30 cellular contexts compared by ENCODE assay signal in genomic region chr5:72213482-72213881, GRCh38.
"Had no signal": no experiment of that assay in that cellular context is flagged by ENCODE, and none has a peak within 500 bp of the region (broad histone marks: within the 10 kb centered on the region; RNA-seq: fewer than 3 reads in every experiment).

No MANE protein-coding gene starts in this region.

- H3K27me3 Mint-ChIP-seq: activated B cell treated with CpG ODN at 0.5 μM for 24 hours; activated CD4-positive, alpha-beta T cell treated with anti-CD3 and anti-CD28 coated beads, Interleukin-2, amount 10 ng/mL, durations not matched to agents 7 days and 5 days; activated naive CD8-positive, alpha-beta T cell; activated T-cell treated with anti-CD3 and anti-CD28 coated beads, Interleukin-2, amount 50 U/mL, for 24 hours; central memory CD8-positive, alpha-beta T cell; T-helper 17 cell had no signal

- H3K9me3 Mint-ChIP-seq: activated B cell treated with CpG ODN at 0.5 μM for 24 hours; activated CD4-positive, alpha-beta memory T cell treated with anti-CD3 and anti-CD28 coated beads, Interleukin-2, amount 10 ng/mL, durations not matched to agents 7 days and 5 days; activated CD4-positive, alpha-beta T cell treated with anti-CD3 and anti-CD28 coated beads, Interleukin-2, amount 10 ng/mL, durations not matched to agents 7 days and 5 days; activated T-cell treated with anti-CD3 and anti-CD28 coated beads, Interleukin-2, amount 50 U/mL, for 24 hours; central memory CD8-positive, alpha-beta T cell; T-helper 2 cell treated with Interferon-gamma antibody and Interleukin-4, amounts not matched to agents 5 μg/mL and 100 μg/mL, for 36 hours had no signal

- H3K4me1 Mint-ChIP-seq: activated B cell treated with CpG ODN at 0.5 μM for 24 hours; activated CD4-positive, alpha-beta memory T cell treated with anti-CD3 and anti-CD28 coated beads, Interleukin-2, amount 10 ng/mL, durations not matched to agents 7 days and 5 days; activated CD4-positive, alpha-beta T cell treated with anti-CD3 and anti-CD28 coated beads, Interleukin-2, amount 10 ng/mL, durations not matched to agents 7 days and 5 days; central memory CD8-positive, alpha-beta T cell had no signal

- H3K27me3 ChIP-seq: brain microvascular endothelial cell, esophagus squamous epithelium, gastroesophageal sphincter had no signal

- H3K9me3 ChIP-seq: esophagus squamous epithelium, gastroesophageal sphincter had no signal

- H3K27ac Mint-ChIP-seq: activated B cell treated with CpG ODN at 0.5 μM for 24 hours; activated CD4-positive, alpha-beta memory T cell treated with anti-CD3 and anti-CD28 coated beads, Interleukin-2, amount 10 ng/mL, durations not matched to agents 7 days and 5 days; activated CD4-positive, alpha-beta T cell treated with anti-CD3 and anti-CD28 coated beads, Interleukin-2, amount 10 ng/mL, durations not matched to agents 7 days and 5 days; activated naive CD8-positive, alpha-beta T cell; activated T-cell treated with anti-CD3 and anti-CD28 coated beads, Interleukin-2, amount 50 U/mL, for 24 hours; activated T-cell treated with anti-CD3 and anti-CD28 coated beads, Interleukin-2, amount 50 U/mL, for 72 hours; T-helper 17 cell; T-helper 2 cell treated with Interferon-gamma antibody and Interleukin-4, amounts not matched to agents 5 μg/mL and 100 μg/mL, for 36 hours had no signal

- DNase-seq: activated B cell treated with CpG ODN at 0.5 μM for 24 hours; activated CD4-positive, alpha-beta memory T cell treated with anti-CD3 and anti-CD28 coated beads, Interleukin-2, amount 10 ng/mL, durations not matched to agents 7 days and 5 days; activated CD4-positive, alpha-beta T cell treated with anti-CD3 and anti-CD28 coated beads, Interleukin-2, amount 10 ng/mL, durations not matched to agents 7 days and 5 days; activated CD4-positive, alpha-beta T cell treated with anti-CD3 and anti-CD28 coated beads, Interleukin-2, amount 50 U/mL, for 4 hours; activated CD8-positive, alpha-beta memory T cell treated with anti-CD3 and anti-CD28 coated beads, Interleukin-2, amount 50 U/mL, for 48 hours; activated effector memory CD4-positive, alpha-beta T cell treated with Interleukin-2 at 50 U/mL for 16 hours; activated gamma-delta T cell treated with Interleukin-2 at 50 U/mL for 16 hours; activated naive CD4-positive, alpha-beta T cell treated with anti-CD3 and anti-CD28 coated beads, Interleukin-2, amount 50 U/mL, for 16 hours; activated naive CD4-positive, alpha-beta T cell treated with Interleukin-2 at 50 U/mL for 16 hours; activated T-cell treated with anti-CD3 and anti-CD28 coated beads for 4 hours; activated T-cell treated with anti-CD3 and anti-CD28 coated beads, Interleukin-2, amount 50 U/mL, for 24 hours; activated T-cell treated with anti-CD3 and anti-CD28 coated beads, Interleukin-2, amount 50 U/mL, for 72 hours; amniotic stem cell; anterior cingulate cortex; brain microvascular endothelial cell; cortex of kidney; dermis blood vessel endothelial cell; effector CD4-positive, alpha-beta T cell; esophagus squamous epithelium; foreskin melanocyte; T-helper 1 cell; T-helper 17 cell; T1000; WERI-Rb-1 had no signal

- H3K27ac ChIP-seq: brain microvascular endothelial cell, epithelial cell of prostate, esophagus squamous epithelium, gastroesophageal sphincter, WERI-Rb-1 had no signal

- H3K4me3 ChIP-seq: esophagus squamous epithelium, gastroesophageal sphincter had no signal

- ATAC-seq: activated CD4-positive, CD25-positive, alpha-beta regulatory T cell treated with anti-CD3 and anti-CD28 coated beads, Interleukin-2, amount 50 U/mL, for 24 hours; activated T-cell treated with anti-CD3 and anti-CD28 coated beads, Interleukin-2, amount 50 U/mL, for 72 hours; gastroesophageal sphincter; T-helper 17 cell had no signal

- H3K4me3 Mint-ChIP-seq: activated B cell treated with CpG ODN at 0.5 μM for 24 hours; activated CD4-positive, alpha-beta memory T cell treated with anti-CD3 and anti-CD28 coated beads, Interleukin-2, amount 10 ng/mL, durations not matched to agents 7 days and 5 days; activated CD4-positive, alpha-beta T cell treated with anti-CD3 and anti-CD28 coated beads, Interleukin-2, amount 10 ng/mL, durations not matched to agents 7 days and 5 days; activated naive CD8-positive, alpha-beta T cell; activated T-cell treated with anti-CD3 and anti-CD28 coated beads, Interleukin-2, amount 50 U/mL, for 24 hours; activated T-cell treated with anti-CD3 and anti-CD28 coated beads, Interleukin-2, amount 50 U/mL, for 72 hours; central memory CD8-positive, alpha-beta T cell; T-helper 17 cell; T-helper 2 cell treated with Interferon-gamma antibody and Interleukin-4, amounts not matched to agents 5 μg/mL and 100 μg/mL, for 36 hours had no signal
